Comparison of ENCODE assay signal across 13 cellular contexts in genomic region chr9:27441741-27442070, GRCh38.
DNase-seq lines count a peak whose midpoint lies in the region; ATAC-seq, FAIRE-seq and TF ChIP-seq lines count a peak whose summit lies in the region.
"Had no signal": no experiment of that assay in that cellular context is flagged by ENCODE, and none has a peak within 500 bp of the region (broad histone marks: within the 10 kb centered on the region; RNA-seq: fewer than 3 reads in every experiment).

No MANE protein-coding gene starts in this region.

- dilution Hi-C loops in mammary epithelial cell (cut with HindIII; ENCODE audit: low sequenced_read_pairs): no loop called here

- no peak for TF ChIP-seq CTCF in mammary epithelial cell (conservative IDR thresholded peaks at IDR 0.05 in 1 of 2, IDR thresholded peaks at IDR 0.05 in 1 of 2; ENCODE audit: extremely low read depth in 1 of 2, insufficient read depth in 1 of 2, low read depth in 1 of 2, low read length in 2 of 2)
- no peak for TF ChIP-seq CTCF in breast epithelium (IDR thresholded peaks at IDR 0.05)

- H3K9me3 ChIP-seq in mammary epithelial cell (replicated peaks; ENCODE audit: insufficient read depth, low read length) (no peaks in the 10 kb centered on the region), breast epithelium (no peaks in the 10 kb centered on the region)

- in situ Hi-C loops in mammary epithelial cell (cut with MboI; ENCODE audit: low sequenced_read_pairs in 2 of 2): no loop called here

- CTCF ChIA-PET in mammary epithelial cell (lab: Charles Lee; ENCODE audit: low non-redundant PET): no interaction called here

- peak; percentile 58 for FAIRE-seq in urothelium cell line (lab: Jason Lieb, UNC)
- FAIRE-seq: islet of Langerhans had no signal

- peak overlapping the region; percentile 31 for H3K4me2 ChIP-seq in mammary epithelial cell (ENCODE audit: insufficient read depth, low read depth, low read length)

- WGBS in mammary epithelial cell (ENCODE audit: low coverage, missing lambda C conversion rate): 60% methylated on average over 4 of the region's 4 CpGs

- H4K20me1 ChIP-seq in mammary epithelial cell (ENCODE audit: insufficient read depth, low read length): no peaks in the 10 kb centered on the region

- H3K27me3 ChIP-seq in mammary epithelial cell (ENCODE audit: insufficient read depth, low read length): no peaks in the 10 kb centered on the region
- H3K27me3 ChIP-seq in breast epithelium: no peaks in the 10 kb centered on the region

- intact Hi-C loops in mammary epithelial cell (cut with micrococcal nuclease) (no loop called here), breast epithelium (cut with DNase I; ENCODE audit: low total_unique reads) (loop anchor here (10.0 kb wide), 1 partner anchor 93 kb away; no protein-coding TSS in a partner anchor)

- ATAC-seq in HG02642 (IDR thresholded peaks at IDR 0.05; ENCODE audit: poor library complexity, unreplicated experiment) (peak; percentile 96), HG03460 (IDR thresholded peaks at IDR 0.05; ENCODE audit: unreplicated experiment) (peak; percentile 92)

- TF ChIP-seq POLR2A in breast epithelium (IDR thresholded peaks at IDR 0.05): no peak

- H3K4me1 ChIP-seq in mammary epithelial cell (ENCODE audit: insufficient read depth, low read length) (peaks cover 32% of the 10 kb centered on the region), breast epithelium (no peaks in the 10 kb centered on the region)

- DNase-seq in mammary epithelial cell: no peak
- DNase-seq in breast epithelium (ENCODE audit: low spot score in 2 of 2): no peak
- DNase-seq in urothelium cell line (ENCODE audit: low spot score): no peak
- no peak for DNase-seq in NCI-H187 treated with DMSO at 0.1 percent for 48 hours (lab: John Stamatoyannopoulos, UW)
- DNase-seq in D341Med (ENCODE audit: low spot score): no peak
- no peak for DNase-seq in activated CD4-positive, alpha-beta T cell treated with anti-CD3 and anti-CD28 coated beads, Interleukin-2, amount 50 U/mL, for 4 hours
- DNase-seq: activated CD4-positive, alpha-beta T cell treated with anti-CD3 and anti-CD28 coated beads for 48 hours; amniotic stem cell; GDM1; NCI-H2081 had no signal

- peak overlapping the region; percentile 40 for H2AFZ ChIP-seq in mammary epithelial cell (ENCODE audit: low read depth, low read length)

- H3K36me3 ChIP-seq in mammary epithelial cell (ENCODE audit: insufficient read depth, low read length) (peaks cover 2% of the 10 kb centered on the region), breast epithelium (no peaks in the 10 kb centered on the region)

- no peak overlapping the region for H3K9ac ChIP-seq in mammary epithelial cell (ENCODE audit: insufficient read depth, low read length)

- BruUV-seq in mammary epithelial cell (replicated peaks; lab: Mats Ljungman, UMichigan): no TSS peak

- H3K4me3 ChIP-seq in mammary epithelial cell (replicated peaks in 1 of 3; ENCODE audit: insufficient read depth in 1 of 3, low read depth in 2 of 3, low read length in 3 of 3) (no peak overlapping the region), breast epithelium (no peak overlapping the region)

- H3K79me2 ChIP-seq in mammary epithelial cell (ENCODE audit: insufficient read depth, low read length): peaks cover 54% of the 10 kb centered on the region

- peak overlapping the region; percentile 55 for H3K27ac ChIP-seq in mammary epithelial cell (ENCODE audit: insufficient read depth, low read depth, low read length)
- H3K27ac ChIP-seq in breast epithelium: no peak overlapping the region
